8 cellular contexts compared by ENCODE assay signal in the genomic region with DNA sequence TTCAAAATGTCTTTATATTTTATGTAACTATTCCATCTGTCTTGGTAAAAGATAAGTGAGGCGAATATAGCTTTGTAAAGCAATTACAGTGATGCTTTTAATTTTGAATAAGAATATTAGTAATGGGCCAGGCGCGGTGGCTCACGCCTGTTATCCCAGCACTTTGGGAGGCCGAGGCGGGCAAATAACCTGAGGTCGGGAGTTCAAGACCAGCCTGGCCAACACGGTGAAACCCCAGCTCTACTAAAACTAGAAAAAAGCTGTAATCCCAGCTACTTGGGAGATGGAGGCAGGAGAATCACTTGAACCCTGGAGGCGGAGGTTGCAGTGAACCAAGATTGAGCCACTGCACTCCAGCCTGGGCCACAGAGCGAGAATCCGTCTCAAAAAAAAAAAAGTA. TPM values are rescaled to one million over a fixed set of nuclear protein-coding genes. Genes with fewer than 3 reads are reported as not detected.
DNase-seq lines count a peak whose midpoint lies in the region; ATAC-seq, FAIRE-seq and TF ChIP-seq lines count a peak whose summit lies in the region.
"Not testable (repeated sequence)": the region's sequence is repeated elsewhere in the genome, so short reads cannot be mapped to it uniquely, and the experiment has no call there.

No MANE protein-coding gene starts in this region.

- peak overlapping the region; percentile 99 for H2AFZ ChIP-seq in SK-N-SH (ENCODE audit: low read depth)
- H2AFZ ChIP-seq in endothelial cell of umbilical vein (ENCODE audit: low read depth, low read length) = not testable (repeated sequence)

- H3K27me3 Mint-ChIP-seq in activated naive CD8-positive, alpha-beta T cell treated with anti-CD3 and anti-CD28 coated beads, Interleukin-2, amount 50 U/mL, for 24 hours; immature natural killer cell (ENCODE audit: low read depth in 3 of 3); neural crest cell (ENCODE audit: low read depth): not testable (repeated sequence)

- H3K27ac ChIP-seq in HL-60 (replicated peaks); endothelial cell of umbilical vein (ENCODE audit: insufficient read depth, low read depth, low read length); subcutaneous abdominal adipose tissue (ENCODE audit: low read depth, low read length): not testable (repeated sequence)
- H3K27ac ChIP-seq in SK-N-SH (ENCODE audit: low read depth in 2 of 2, low read length in 1 of 2) = peak overlapping the region in 1 of 2 experiments; percentile 86; a peak in 1 of 4 replicates

- TF ChIP-seq CTCF in BJ (IDR thresholded peaks at IDR 0.05; ENCODE audit: insufficient read depth, low read depth, low read length); HL-60 (IDR thresholded peaks at IDR 0.05; ENCODE audit: insufficient read depth, low read length); SK-N-SH (IDR thresholded peaks at IDR 0.05); endothelial cell of umbilical vein (IDR thresholded peaks at IDR 0.05; ENCODE audit: extremely low read depth in 1 of 2, insufficient read depth in 1 of 2, low read depth in 1 of 2, low read length in 2 of 2); neural crest cell (conservative IDR thresholded peaks at IDR 0.05): not testable (repeated sequence)

- H3K36me3 Mint-ChIP-seq in activated naive CD8-positive, alpha-beta T cell treated with anti-CD3 and anti-CD28 coated beads, Interleukin-2, amount 50 U/mL, for 24 hours (ENCODE audit: low read depth); immature natural killer cell; neural crest cell (ENCODE audit: low read depth): not testable (repeated sequence)

- TF ChIP-seq EP300 in SK-N-SH (IDR thresholded peaks at IDR 0.05; ENCODE audit: borderline replicate concordance in 1 of 2, low read depth in 1 of 2, low read length in 1 of 2) = not testable (repeated sequence)

- H3K9me1 ChIP-seq in endothelial cell of umbilical vein (replicated peaks; ENCODE audit: control insufficient read depth, extremely low read depth, insufficient read depth, low read length) = not testable (repeated sequence)

- POLR2A ChIA-PET in BJ (lab: Charles Lee); SK-N-SH (lab: Yijun Ruan, JAX); endothelial cell of umbilical vein (lab: Charles Lee): not testable (repeated sequence)

- intact Hi-C loops in endothelial cell of umbilical vein (cut with micrococcal nuclease) = loop anchor here (2.0 kb wide), 3 partner anchors 20 to 68 kb away; a partner anchor contains a TSS

- not testable (repeated sequence) for TF ChIP-seq POLR2A in endothelial cell of umbilical vein (IDR thresholded peaks at IDR 0.05; ENCODE audit: low read depth, low read length)

- H3K4me1 Mint-ChIP-seq in activated naive CD8-positive, alpha-beta T cell treated with anti-CD3 and anti-CD28 coated beads, Interleukin-2, amount 50 U/mL, for 24 hours = peaks cover 34% of the 10 kb centered on the region
- H3K4me1 Mint-ChIP-seq in immature natural killer cell = peaks cover 21 to 45% of the 10 kb centered on the region in 2 donors
- peaks cover 22% of the 10 kb centered on the region for H3K4me1 Mint-ChIP-seq in neural crest cell

- FAIRE-seq in endothelial cell of umbilical vein (lab: Jason Lieb, UNC) = not testable (repeated sequence)

- TF ChIP-seq RAD21 in SK-N-SH (IDR thresholded peaks at IDR 0.05; ENCODE audit: low read length) = not testable (repeated sequence)

- H3K27ac Mint-ChIP-seq in activated naive CD8-positive, alpha-beta T cell treated with anti-CD3 and anti-CD28 coated beads, Interleukin-2, amount 50 U/mL, for 24 hours; neural crest cell (ENCODE audit: unreplicated experiment): not testable (repeated sequence)
- peak overlapping the region in 1 of 6 donors; percentile 21 for H3K27ac Mint-ChIP-seq in immature natural killer cell

- WGBS in SK-N-SH (ENCODE audit: low lambda C conversion rate) = 80% methylated on average over 11 of the region's 11 CpGs

- ATAC-seq in activated naive CD8-positive, alpha-beta T cell treated with anti-CD3 and anti-CD28 coated beads, Interleukin-2, amount 50 U/mL, for 24 hours = not testable (repeated sequence)

- H3K9ac ChIP-seq in SK-N-SH (peak overlapping the region; percentile 76), subcutaneous abdominal adipose tissue (ENCODE audit: low read length in 5 of 5) (peak overlapping the region in 4 of 5 donors; percentile 16 to 89 (median 85))
- not testable (repeated sequence) for H3K9ac ChIP-seq in endothelial cell of umbilical vein (replicated peaks; ENCODE audit: extremely low read depth, insufficient read depth, low read length)

- CTCF ChIA-PET in BJ (lab: Yijun Ruan, JAX) (interaction anchor here (0.6 to 2.0 kb wide), 5 partner anchors 9 to 203 kb away, joined by 3 to 9 read pairs (median 3); no protein-coding TSS in a partner anchor), SK-N-SH (lab: Yijun Ruan, JAX) (interaction anchor here (1.0 to 3.7 kb wide), 5 partner anchors 17 to 60 kb away, joined by 3 to 18 read pairs (median 5); a partner anchor contains a TSS), endothelial cell of umbilical vein (lab: Charles Lee) (interaction anchor here (1.0 to 4.6 kb wide), 7 partner anchors 16 to 59 kb away, joined by 3 to 59 read pairs (median 4); no protein-coding TSS in a partner anchor)

- H3K4me3 ChIP-seq in BJ (ENCODE audit: low read depth, low read length) (peak overlapping the region; percentile 85), HL-60 (replicated peaks; ENCODE audit: insufficient read depth, low read length) (peak overlapping the region; percentile 47; the same call in 1 of the 2 replicates), SK-N-SH (ENCODE audit: low read depth in 2 of 2, low read length in 1 of 2) (peak overlapping the region; percentile 69 to 76), endothelial cell of umbilical vein (replicated peaks in 1 of 3; ENCODE audit: insufficient read depth in 1 of 3, low read depth in 1 of 3, low read length in 3 of 3) (peak overlapping the region in 1 of 3 experiments; percentile 98), subcutaneous abdominal adipose tissue (ENCODE audit: low read depth in 1 of 5, low read length in 5 of 5) (peak overlapping the region; percentile 86 to 96 (median 88))

- H4K20me1 ChIP-seq in SK-N-SH (ENCODE audit: insufficient read depth); endothelial cell of umbilical vein (replicated peaks; ENCODE audit: control insufficient read depth, extremely low read depth, insufficient read depth, low read length): not testable (repeated sequence)

- peak overlapping the region; percentile 87 for H3K4me2 ChIP-seq in SK-N-SH
- H3K4me2 ChIP-seq in endothelial cell of umbilical vein (ENCODE audit: insufficient read depth, low read length) = peak overlapping the region; percentile 98

- peaks cover 14% of the 10 kb centered on the region for H3F3A ChIP-seq in SK-N-SH (replicated peaks; ENCODE audit: insufficient read depth)

- H3K9me2 ChIP-seq in SK-N-SH = not testable (repeated sequence)

- dilution Hi-C loops in endothelial cell of umbilical vein (cut with MboI; ENCODE audit: extremely low pct_ligation_motif_present, low sequenced_read_pairs) = not testable (repeated sequence)

- not testable (repeated sequence) for H3K27me3 ChIP-seq in BJ (ENCODE audit: control insufficient read depth, insufficient read depth, low read length); HL-60 (ENCODE audit: insufficient read depth, poor library complexity, severe bottlenecking); SK-N-SH (ENCODE audit: insufficient read depth); endothelial cell of umbilical vein (ENCODE audit: control insufficient read depth in 2 of 2, insufficient read depth in 2 of 2, low read length in 2 of 2); subcutaneous abdominal adipose tissue (ENCODE audit: control insufficient read depth in 5 of 5, insufficient read depth in 4 of 5, low read length in 5 of 5)

- H3K36me3 ChIP-seq in BJ (ENCODE audit: control insufficient read depth, insufficient read depth, low read length); SK-N-SH (replicated peaks in 1 of 2; ENCODE audit: control insufficient read depth in 1 of 2, insufficient read depth in 2 of 2, low read length in 1 of 2); endothelial cell of umbilical vein (ENCODE audit: control insufficient read depth in 2 of 2, extremely low read depth in 1 of 2, insufficient read depth in 2 of 2, low read length in 2 of 2); subcutaneous abdominal adipose tissue (ENCODE audit: control insufficient read depth in 5 of 5, insufficient read depth in 5 of 5, low read length in 5 of 5): not testable (repeated sequence)

- H3K9me3 ChIP-seq in SK-N-SH; endothelial cell of umbilical vein (replicated peaks; ENCODE audit: control insufficient read depth, insufficient read depth, low read length); subcutaneous abdominal adipose tissue (ENCODE audit: control insufficient read depth in 5 of 5, low read length in 5 of 5): not testable (repeated sequence)

- not testable (repeated sequence) for H3K4me1 ChIP-seq in SK-N-SH (ENCODE audit: control insufficient read depth in 1 of 2, insufficient read depth in 2 of 2, low read depth in 1 of 2, low read length in 1 of 2); endothelial cell of umbilical vein (ENCODE audit: control insufficient read depth, extremely low read depth, insufficient read depth, low read length)
- peaks cover 0 to 33% (median 28%) of the 10 kb centered on the region in 5 donors for H3K4me1 ChIP-seq in subcutaneous abdominal adipose tissue (ENCODE audit: control insufficient read depth in 5 of 5, insufficient read depth in 5 of 5, low read length in 5 of 5)

- not testable (repeated sequence) for DNase-seq in BJ (ENCODE audit: low read depth); HL-60 (ENCODE audit: low read depth in 1 of 2, low spot score in 1 of 2); SK-N-SH; activated naive CD8-positive, alpha-beta T cell treated with anti-CD3 and anti-CD28 coated beads, Interleukin-2, amount 50 U/mL, for 24 hours; endothelial cell of umbilical vein (ENCODE audit: low read depth, low spot score); immature natural killer cell; neural crest cell (ENCODE audit: low read depth, low spot score)

- not testable (repeated sequence) for BruUV-seq in endothelial cell of umbilical vein (replicated peaks; lab: Mats Ljungman, UMichigan)

- H3K79me2 ChIP-seq in SK-N-SH (ENCODE audit: insufficient read depth) = peaks cover 30% of the 10 kb centered on the region
- not testable (repeated sequence) for H3K79me2 ChIP-seq in endothelial cell of umbilical vein (ENCODE audit: control insufficient read depth, insufficient read depth, low read length)

- H3K9me3 Mint-ChIP-seq in activated naive CD8-positive, alpha-beta T cell treated with anti-CD3 and anti-CD28 coated beads, Interleukin-2, amount 50 U/mL, for 24 hours; immature natural killer cell; neural crest cell: not testable (repeated sequence)

- H3K4me3 Mint-ChIP-seq in activated naive CD8-positive, alpha-beta T cell treated with anti-CD3 and anti-CD28 coated beads, Interleukin-2, amount 50 U/mL, for 24 hours = peak overlapping the region; percentile 95
- peak overlapping the region; percentile 33 to 99 (median 97) for H3K4me3 Mint-ChIP-seq in immature natural killer cell
- peak overlapping the region; percentile 96 for H3K4me3 Mint-ChIP-seq in neural crest cell

RNA-seq across cellular contexts. Expression of a gene that starts 1.3 kb away (rescaled TPM):
- polyA plus RNA-seq in BJ (2011; rRNA removed) = 18.4 and 28.8 TPM in 2 replicates
- 9.8 and 10.4 TPM in 2 replicates for polyA minus RNA-seq in BJ (2011; rRNA and poly(A)+ RNA removed)
- polyA plus RNA-seq in SK-N-SH (2012; rRNA removed) = 12.6 and 17.4 TPM in 2 replicates
- polyA plus RNA-seq in SK-N-SH (2012; cell fraction: cytosol; rRNA removed) = 19.3 and 20.4 TPM in 2 replicates
- 1.6 and 8.1 TPM in 2 replicates for polyA plus RNA-seq in SK-N-SH (2012; cell fraction: nucleus; rRNA removed)
- total RNA-seq in endothelial cell of umbilical vein = 23.8 and 24.4 TPM in 2 replicates
- 16.7 and 20.4 TPM in 2 replicates for polyA plus RNA-seq in endothelial cell of umbilical vein
- polyA plus RNA-seq in endothelial cell of umbilical vein (2011; cell fraction: cytosol; rRNA removed) = 14.2 and 15.6 TPM in 2 replicates
- 6.5 and 13.4 TPM in 2 replicates for polyA plus RNA-seq in endothelial cell of umbilical vein (2011; cell fraction: nucleus; rRNA removed)
- 16.8 and 20.7 TPM in 2 replicates for polyA plus RNA-seq in endothelial cell of umbilical vein (2012)
- polyA minus RNA-seq in endothelial cell of umbilical vein = 40.6 and 46.6 TPM in 2 replicates
- polyA minus RNA-seq in endothelial cell of umbilical vein (2011; cell fraction: cytosol; rRNA and poly(A)+ RNA removed) = 15.3 TPM
- 4.5 and 8.4 TPM in 2 replicates for polyA minus RNA-seq in endothelial cell of umbilical vein (2011; cell fraction: nucleus; rRNA and poly(A)+ RNA removed)
- polyA plus RNA-seq in immature natural killer cell = 10 to 100 TPM; 46.8 to 61.6 (median 50.3) TPM
- 21.4 and 27.0 TPM in 2 replicates for total RNA-seq in neural crest cell

RNA-seq across cellular contexts. Expression of a gene that starts 23.1 kb away (rescaled TPM):
- 1.1 and 2.5 TPM in 2 replicates for polyA plus RNA-seq in BJ (2011; rRNA removed)
- 0.62 and 0.85 TPM in 2 replicates for polyA minus RNA-seq in BJ (2011; rRNA and poly(A)+ RNA removed)
- 2.9 and 4.6 TPM in 2 replicates for polyA plus RNA-seq in SK-N-SH (2012; rRNA removed)
- polyA plus RNA-seq in SK-N-SH (2012; cell fraction: cytosol; rRNA removed) = 4.1 and 5.7 TPM in 2 replicates
- polyA plus RNA-seq in SK-N-SH (2012; cell fraction: nucleus; rRNA removed) = 4.3 and 6.0 TPM in 2 replicates
- total RNA-seq in endothelial cell of umbilical vein = 4.1 and 4.4 TPM in 2 replicates
- 1.0 and 1.4 TPM in 2 replicates for polyA plus RNA-seq in endothelial cell of umbilical vein
- 1.8 and 2.1 TPM in 2 replicates for polyA plus RNA-seq in endothelial cell of umbilical vein (2011; cell fraction: cytosol; rRNA removed)
- 2.0 and 3.2 TPM in 2 replicates for polyA plus RNA-seq in endothelial cell of umbilical vein (2011; cell fraction: nucleus; rRNA removed)
- 3.9 and 4.7 TPM in 2 replicates for polyA plus RNA-seq in endothelial cell of umbilical vein (2012)
- 0.57 and 1.3 TPM in 2 replicates for polyA minus RNA-seq in endothelial cell of umbilical vein
- polyA minus RNA-seq in endothelial cell of umbilical vein (2011; cell fraction: cytosol; rRNA and poly(A)+ RNA removed) = 1.5 TPM
- 2.0 and 2.8 TPM in 2 replicates for polyA minus RNA-seq in endothelial cell of umbilical vein (2011; cell fraction: nucleus; rRNA and poly(A)+ RNA removed)
- 1 to 10 TPM; 2.1 to 7.4 (median 5.9) TPM for polyA plus RNA-seq in immature natural killer cell
- total RNA-seq in neural crest cell = 9.1 and 10.4 TPM in 2 replicates

RNA-seq across cellular contexts. Expression of a gene that starts 23.5 kb away (rescaled TPM):
- 12.6 and 25.3 TPM in 2 replicates for polyA plus RNA-seq in BJ (2011; rRNA removed)
- 13.3 and 15.4 TPM in 2 replicates for polyA minus RNA-seq in BJ (2011; rRNA and poly(A)+ RNA removed)
- 19.1 and 32.0 TPM in 2 replicates for polyA plus RNA-seq in SK-N-SH (2012; rRNA removed)
- 9.5 and 10.9 TPM in 2 replicates for polyA plus RNA-seq in SK-N-SH (2012; cell fraction: cytosol; rRNA removed)
- 76.5 and 180 TPM in 2 replicates for polyA plus RNA-seq in SK-N-SH (2012; cell fraction: nucleus; rRNA removed)
- total RNA-seq in endothelial cell of umbilical vein = 47.6 and 60.4 TPM in 2 replicates
- 17.5 and 23.6 TPM in 2 replicates for polyA plus RNA-seq in endothelial cell of umbilical vein
- 9.8 and 11.0 TPM in 2 replicates for polyA plus RNA-seq in endothelial cell of umbilical vein (2011; cell fraction: cytosol; rRNA removed)
- polyA plus RNA-seq in endothelial cell of umbilical vein (2011; cell fraction: nucleus; rRNA removed) = 185 and 225 TPM in 2 replicates
- polyA plus RNA-seq in endothelial cell of umbilical vein (2012) = 21.5 and 27.2 TPM in 2 replicates
- polyA minus RNA-seq in endothelial cell of umbilical vein = 24.8 and 28.8 TPM in 2 replicates
- polyA minus RNA-seq in endothelial cell of umbilical vein (2011; cell fraction: cytosol; rRNA and poly(A)+ RNA removed) = 15.1 TPM
- 114 and 160 TPM in 2 replicates for polyA minus RNA-seq in endothelial cell of umbilical vein (2011; cell fraction: nucleus; rRNA and poly(A)+ RNA removed)
- polyA plus RNA-seq in immature natural killer cell = 10 to 100 TPM; 10.5 to 30.8 (median 19.8) TPM
- total RNA-seq in neural crest cell = 40.5 and 42.3 TPM in 2 replicates
